21 cellular contexts compared by ENCODE assay signal in the genomic region with DNA sequence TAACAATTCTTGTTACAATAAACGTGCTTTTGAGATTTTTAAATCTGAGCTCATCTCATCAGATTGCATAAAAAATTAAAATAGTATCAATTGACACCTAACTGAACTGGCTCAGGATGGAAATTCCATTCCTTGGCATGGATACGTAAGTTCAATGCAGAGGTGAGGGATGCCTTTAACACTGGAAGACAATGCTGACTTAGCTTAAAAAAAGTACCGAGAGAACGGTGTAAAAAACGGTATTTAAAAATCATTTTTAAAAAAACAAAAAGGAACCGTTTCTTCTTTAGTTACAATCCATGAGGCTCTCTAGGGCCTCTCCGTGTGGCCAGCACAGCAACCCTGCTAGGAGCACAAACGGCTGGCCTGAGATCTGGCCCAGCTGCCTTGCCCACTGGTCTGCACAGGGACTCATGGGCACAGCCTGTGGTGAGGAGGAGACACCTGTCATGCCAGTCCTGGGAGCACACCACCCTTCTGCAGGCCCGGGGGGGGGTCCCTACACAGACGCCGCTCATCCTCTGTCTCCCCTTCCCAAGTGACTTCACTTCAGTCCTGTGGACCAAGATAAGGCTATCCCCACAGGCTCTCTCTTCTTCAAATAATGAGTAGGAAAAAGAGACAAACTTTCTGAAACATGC. TPM values are rescaled to one million over a fixed set of nuclear protein-coding genes. Genes with fewer than 3 reads are reported as not detected.
DNase-seq lines count a peak whose midpoint lies in the region; ATAC-seq and TF ChIP-seq lines count a peak whose summit lies in the region.
"Had no signal": no experiment of that assay in that cellular context is flagged by ENCODE, and none has a peak within 500 bp of the region (broad histone marks: within the 10 kb centered on the region; RNA-seq: fewer than 3 reads in every experiment).

No MANE protein-coding gene starts in this region.

- H3K36me3 ChIP-seq in cardiac muscle cell (peaks cover 51% of the 10 kb centered on the region), mesenchymal stem cell (ENCODE audit: control insufficient read depth in 1 of 2, insufficient read depth in 2 of 2, low read depth in 1 of 2, low read length in 2 of 2) (peaks cover 68 to 81% of the 10 kb centered on the region in 2 experiments)

- H2BK12ac ChIP-seq in mesenchymal stem cell (ENCODE audit: low read length in 2 of 2) = no peak overlapping the region

- H3K4me2 ChIP-seq in mesenchymal stem cell (ENCODE audit: low read length, poor library complexity, severe bottlenecking) = no peak overlapping the region
- H3K4me2 ChIP-seq: PC-9 had no signal

- no peak for TF ChIP-seq CTCF in cardiac muscle cell (IDR thresholded peaks at IDR 0.05; ENCODE audit: low read depth, low read length)

- intact Hi-C loops in left cardiac atrium (cut with DNase I) = no loop called here

- H3K9ac ChIP-seq in mesenchymal stem cell (ENCODE audit: low read length) = no peak overlapping the region

- peaks cover 20% of the 10 kb centered on the region for H3K36me3 Mint-ChIP-seq in T-helper 17 cell (ENCODE audit: low read depth)
- H3K36me3 Mint-ChIP-seq in stimulated activated naive B cell treated with anti-CD40 and anti-IgM and Interleukin-4, amounts not matched to agents 10 μg/mL and 1 μg/mL and 100 μg/mL, for 72 hours = peaks cover 53 to 64% of the 10 kb centered on the region in 2 donors

- H4K91ac ChIP-seq in mesenchymal stem cell (ENCODE audit: low read length) = no peak overlapping the region

- H3K27me3 Mint-ChIP-seq in T-helper 17 cell = no peaks in the 10 kb centered on the region
- H3K27me3 Mint-ChIP-seq in stimulated activated naive B cell treated with anti-CD40 and anti-IgM and Interleukin-4, amounts not matched to agents 10 μg/mL and 1 μg/mL and 100 μg/mL, for 72 hours = no peaks in the 10 kb centered on the region
- H3K27me3 Mint-ChIP-seq: CD4-positive, CD25-positive, alpha-beta regulatory T cell had no signal

- no peaks in the 10 kb centered on the region for H3K27me3 ChIP-seq in cardiac muscle cell
- H3K27me3 ChIP-seq in mesenchymal stem cell (ENCODE audit: control insufficient read depth in 1 of 2, insufficient read depth in 1 of 2, low read length in 2 of 2) = no peaks in the 10 kb centered on the region
- H3K27me3 ChIP-seq: MG63, SJSA1 had no signal

- H2AFZ ChIP-seq in mesenchymal stem cell (ENCODE audit: low read depth, low read length) = no peak overlapping the region
- H2AFZ ChIP-seq: PC-9 had no signal

- no peak overlapping the region for H3K23ac ChIP-seq in mesenchymal stem cell (ENCODE audit: low read length in 2 of 2)

- peaks cover 39% of the 10 kb centered on the region for H3K79me1 ChIP-seq in mesenchymal stem cell (replicated peaks; ENCODE audit: low read length, poor library complexity, severe bottlenecking)

- H3K27ac ChIP-seq in cardiac muscle cell (peak overlapping the region; percentile 53), mesenchymal stem cell (ENCODE audit: low read length, poor library complexity, severe bottlenecking) (no peak overlapping the region)
- H3K27ac ChIP-seq: PC-9, SJSA1 had no signal

- H4K8ac ChIP-seq in mesenchymal stem cell (ENCODE audit: low read length) = no peak overlapping the region

- H2BK15ac ChIP-seq in mesenchymal stem cell (ENCODE audit: low read depth, poor library complexity, severe bottlenecking) = no peak overlapping the region

- no peak overlapping the region for H3K4ac ChIP-seq in mesenchymal stem cell (ENCODE audit: low read depth in 1 of 2, low read length in 2 of 2)

- peak overlapping the region; percentile 46 for H2BK5ac ChIP-seq in mesenchymal stem cell (ENCODE audit: low read depth, low read length, poor library complexity, severe bottlenecking)

- H3K27ac Mint-ChIP-seq in T-helper 17 cell = peak overlapping the region; percentile 14
- H3K27ac Mint-ChIP-seq in stimulated activated naive B cell treated with anti-CD40 and anti-IgM and Interleukin-4, amounts not matched to agents 10 μg/mL and 1 μg/mL and 100 μg/mL, for 72 hours = peak overlapping the region; percentile 65
- H3K27ac Mint-ChIP-seq: CD4-positive, CD25-positive, alpha-beta regulatory T cell had no signal

- WGBS in mesenchymal stem cell = 97% methylated on average over 8 of the region's 11 CpGs

- H3K4me1 ChIP-seq in cardiac muscle cell (ENCODE audit: low read depth) = no peaks in the 10 kb centered on the region
- peaks cover 7% of the 10 kb centered on the region for H3K4me1 ChIP-seq in mesenchymal stem cell (ENCODE audit: control insufficient read depth, insufficient read depth, low read depth, low read length)
- H3K4me1 ChIP-seq: SJSA1 had no signal

- H3K4me3 ChIP-seq in cardiac muscle cell = no peak overlapping the region
- no peak overlapping the region for H3K4me3 ChIP-seq in mesenchymal stem cell (ENCODE audit: insufficient read depth in 1 of 2, low read depth in 1 of 2, low read length in 2 of 2)
- H3K4me3 ChIP-seq: MG63, PC-9, SJSA1 had no signal

- H2BK120ac ChIP-seq in mesenchymal stem cell (ENCODE audit: low read depth, low read length) = no peak overlapping the region

- no peak for DNase-seq in cardiac muscle cell (ENCODE audit: low read depth in 1 of 2, low spot score in 1 of 2)
- no peak for DNase-seq in left cardiac atrium
- no peak for DNase-seq in T-helper 17 cell
- no peak for DNase-seq in mesenchymal stem cell
- DNase-seq in stimulated activated naive B cell treated with anti-CD40 and anti-IgM and Interleukin-4, amounts not matched to agents 10 μg/mL and 1 μg/mL and 100 μg/mL, for 72 hours = no peak
- DNase-seq in T-helper 2 cell = no peak
- no peak for DNase-seq in NCI-H2107 treated with DMSO at 0.1 percent for 48 hours (lab: John Stamatoyannopoulos, UW; ENCODE audit: unreplicated experiment)
- DNase-seq: ACHN; AML-193; CD4-positive, CD25-positive, alpha-beta regulatory T cell; DMS53; Karpas-422; MG63; NCI-H1092; NCI-H146; NCI-H2081 treated with DMSO at 0.1 percent for 48 hours; NCI-H510A treated with DMSO at 0.1 percent for 48 hours; PC-9 had no signal

- no peak overlapping the region for H3K18ac ChIP-seq in mesenchymal stem cell (ENCODE audit: low read depth in 1 of 2, low read length in 2 of 2)

- H3K9me3 Mint-ChIP-seq in stimulated activated naive B cell treated with anti-CD40 and anti-IgM and Interleukin-4, amounts not matched to agents 10 μg/mL and 1 μg/mL and 100 μg/mL, for 72 hours = no peaks in the 10 kb centered on the region
- H3K9me3 Mint-ChIP-seq: CD4-positive, CD25-positive, alpha-beta regulatory T cell had no signal

- H2AK5ac ChIP-seq in mesenchymal stem cell (ENCODE audit: low read length, severe bottlenecking) = no peak overlapping the region

- no peak overlapping the region for H3K4me3 Mint-ChIP-seq in T-helper 17 cell
- H3K4me3 Mint-ChIP-seq in stimulated activated naive B cell treated with anti-CD40 and anti-IgM and Interleukin-4, amounts not matched to agents 10 μg/mL and 1 μg/mL and 100 μg/mL, for 72 hours = no peak overlapping the region
- H3K4me3 Mint-ChIP-seq: CD4-positive, CD25-positive, alpha-beta regulatory T cell had no signal

- H3K14ac ChIP-seq in mesenchymal stem cell (ENCODE audit: low read length in 2 of 2) = no peak overlapping the region

- H3K4me1 Mint-ChIP-seq in T-helper 17 cell = peaks cover 13% of the 10 kb centered on the region
- peaks cover 0 to 2% of the 10 kb centered on the region in 2 donors for H3K4me1 Mint-ChIP-seq in stimulated activated naive B cell treated with anti-CD40 and anti-IgM and Interleukin-4, amounts not matched to agents 10 μg/mL and 1 μg/mL and 100 μg/mL, for 72 hours

- H3K9me3 ChIP-seq in cardiac muscle cell (ENCODE audit: low read depth) (no peaks in the 10 kb centered on the region), T-helper 17 cell (ENCODE audit: control insufficient read depth, low read length, poor library complexity, severe bottlenecking) (no peaks in the 10 kb centered on the region), mesenchymal stem cell (ENCODE audit: control insufficient read depth, low read length) (no peaks in the 10 kb centered on the region)
- H3K9me3 ChIP-seq: MG63, SJSA1 had no signal

- ATAC-seq in left cardiac atrium (no peak), T-helper 17 cell (no peak), HG03097 (IDR thresholded peaks at IDR 0.05; ENCODE audit: low FRiP score, unreplicated experiment) (no peak)
- no peak for ATAC-seq in stimulated activated naive B cell treated with anti-CD40 and anti-IgM and Interleukin-4, amounts not matched to agents 10 μg/mL and 1 μg/mL and 100 μg/mL, for 72 hours (replicated peaks)
- ATAC-seq: HCT116 had no signal

RNA-seq across cellular contexts. Expression of a gene that starts 45.2 kb away (rescaled TPM):
- total RNA-seq in cardiac muscle cell (109 and 142 TPM in 2 replicates), left cardiac atrium (10 to 100 TPM; 78.7 to 94.7 TPM), T-helper 17 cell (10 to 100 TPM; 56.1 to 71.2 TPM)
- polyA plus RNA-seq in cardiac muscle cell = 50.4 and 58.2 TPM in 2 replicates
- 108 TPM for polyA plus RNA-seq in mesenchymal stem cell (2013, experiment 1 of 2)
- 105 TPM for polyA plus RNA-seq in mesenchymal stem cell (2013, experiment 2 of 2)

RNA-seq across cellular contexts. Expression of a gene that starts 57.1 kb away (rescaled TPM):
- total RNA-seq in cardiac muscle cell (36.6 and 49.0 TPM in 2 replicates), left cardiac atrium (10 to 100 TPM; 30.9 to 38.2 TPM), T-helper 17 cell (10 to 100 TPM; 68.1 to 72.6 TPM)
- polyA plus RNA-seq in cardiac muscle cell = 52.4 and 61.0 TPM in 2 replicates
- polyA plus RNA-seq in mesenchymal stem cell (2013, experiment 1 of 2) = 58.0 TPM
- 59.1 TPM for polyA plus RNA-seq in mesenchymal stem cell (2013, experiment 2 of 2)
